ENCODE assay signal across 15 cellular contexts in the genomic region with DNA sequence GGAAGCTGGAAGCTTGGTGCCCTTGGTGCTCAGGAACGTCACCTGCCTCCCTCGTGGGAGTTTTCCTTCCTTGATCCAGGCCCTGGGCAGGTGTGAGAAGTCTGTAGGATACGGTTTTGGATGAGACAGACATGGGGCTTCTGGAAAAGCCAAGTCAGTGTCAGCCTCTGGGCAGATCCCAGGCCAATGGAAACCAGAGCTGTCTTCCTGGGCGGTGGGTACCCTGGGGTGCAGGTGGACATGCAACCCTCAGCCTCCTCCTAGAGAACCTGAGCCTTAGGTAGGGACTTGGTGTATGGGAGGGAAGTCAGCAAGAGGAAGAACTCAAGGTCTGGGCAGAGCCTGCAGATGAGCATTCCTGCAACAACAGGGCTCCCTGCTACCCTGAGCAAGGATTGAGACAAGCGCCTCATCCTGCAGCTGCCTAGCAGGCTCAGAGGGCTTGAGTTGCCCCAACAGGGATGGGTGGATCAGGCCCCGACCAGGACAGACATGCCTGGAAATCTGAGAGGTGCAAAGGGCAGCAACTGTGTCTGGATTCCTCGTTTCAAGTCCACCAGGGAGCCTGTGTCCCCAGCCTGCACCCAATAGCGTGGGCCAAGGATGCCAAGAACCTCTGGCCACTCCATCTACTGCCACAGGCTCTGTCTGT. TPM values are rescaled to one million over a fixed set of nuclear protein-coding genes. Genes with fewer than 3 reads are reported as not detected.
DNase-seq lines count a peak whose midpoint lies in the region; ATAC-seq and TF ChIP-seq lines count a peak whose summit lies in the region.
"Had no signal": no experiment of that assay in that cellular context is flagged by ENCODE, and none has a peak within 500 bp of the region (broad histone marks: within the 10 kb centered on the region; RNA-seq: fewer than 3 reads in every experiment).

No MANE protein-coding gene starts in this region.

- WGBS in lung, 2 donors: 79 to 86% methylated on average over 8 of the region's 8 CpGs

- no peaks in the 10 kb centered on the region for H3K36me3 ChIP-seq in left ventricle myocardium inferior
- H3K36me3 ChIP-seq in lung (ENCODE audit: control insufficient read depth in 2 of 2, insufficient read depth in 2 of 2, low read length in 2 of 2): no peaks in the 10 kb centered on the region
- no peaks in the 10 kb centered on the region for H3K36me3 ChIP-seq in vagina
- H3K36me3 ChIP-seq: BLaER1 treated with 17β-estradiol and CSF1 and Interleukin-3, amounts not matched to agents 10 nM and 100 nM had no signal

- H3K9me3 ChIP-seq in left ventricle myocardium inferior (replicated peaks): peaks cover 13% of the 10 kb centered on the region
- H3K9me3 ChIP-seq in lung (ENCODE audit: control insufficient read depth in 2 of 2, insufficient read depth in 1 of 2, low read length in 1 of 2): peaks cover 0 to 2% of the 10 kb centered on the region in 2 donors
- H3K9me3 ChIP-seq in vagina: no peaks in the 10 kb centered on the region

- H3K27ac ChIP-seq in left ventricle myocardium inferior (replicated peaks) (no peak overlapping the region), lung (ENCODE audit: low read depth in 1 of 2, low read length in 1 of 2) (no peak overlapping the region), vagina (no peak overlapping the region)
- H3K27ac ChIP-seq: BLaER1 treated with 17β-estradiol and CSF1 and Interleukin-3, amounts not matched to agents 10 nM and 100 nM had no signal

- intact Hi-C loops in Right ventricle myocardium superior (cut with DNase I) (loop anchor here (10.0 kb wide), 1 partner anchor 389 kb away; no protein-coding TSS in a partner anchor), left ventricle myocardium inferior (cut with micrococcal nuclease) (no loop called here), vagina (cut with DNase I) (no loop called here)

- no peak for TF ChIP-seq CTCF in left ventricle myocardium inferior (IDR thresholded peaks at IDR 0.05; ENCODE audit: borderline replicate concordance)
- TF ChIP-seq CTCF in lung (IDR thresholded peaks at IDR 0.05; ENCODE audit: control extremely low read depth, extremely low read depth): no peak
- TF ChIP-seq CTCF in vagina (IDR thresholded peaks at IDR 0.05): no peak

- ATAC-seq in Right ventricle myocardium superior (ENCODE audit: poor library complexity) (peak; percentile 12), lung (ENCODE audit: insufficient read depth, low FRiP score) (no peak), HG02678 (IDR thresholded peaks at IDR 0.05; ENCODE audit: unreplicated experiment) (no peak), GM18505 (IDR thresholded peaks at IDR 0.05; ENCODE audit: unreplicated experiment) (no peak)

- no peak for DNase-seq in Right ventricle myocardium superior
- DNase-seq in left ventricle myocardium inferior: no peak
- peak; percentile 39 for DNase-seq in ecto neural progenitor cell (ENCODE audit: low spot score)
- DNase-seq in lung (ENCODE audit: low spot score): peak; percentile 21
- peak; percentile 64 for DNase-seq in vagina (ENCODE audit: extremely low spot score in 2 of 2)
- DNase-seq: ACHN; CD4-positive, CD25-positive, alpha-beta regulatory T cell; DMS53; GF-D8; GOT3; H9; IMR-90 had no signal

- TF ChIP-seq POLR2A in vagina (IDR thresholded peaks at IDR 0.05): no peak
- no peak for TF ChIP-seq POLR2A in GM18505 (IDR thresholded peaks at IDR 0.05; ENCODE audit: borderline replicate concordance, extremely low read depth, insufficient read depth, insufficient read length)

- peaks cover 15% of the 10 kb centered on the region for H3K4me1 ChIP-seq in left ventricle myocardium inferior
- H3K4me1 ChIP-seq in lung (ENCODE audit: control insufficient read depth in 2 of 2, insufficient read depth in 2 of 2, low read length in 2 of 2): no peaks in the 10 kb centered on the region
- no peaks in the 10 kb centered on the region for H3K4me1 ChIP-seq in vagina
- H3K4me1 ChIP-seq: BLaER1 treated with 17β-estradiol and CSF1 and Interleukin-3, amounts not matched to agents 10 nM and 100 nM had no signal

- peaks cover 39% of the 10 kb centered on the region for H3K27me3 ChIP-seq in left ventricle myocardium inferior (ENCODE audit: low read depth)
- H3K27me3 ChIP-seq in lung (ENCODE audit: control insufficient read depth, insufficient read depth): no peaks in the 10 kb centered on the region
- no peaks in the 10 kb centered on the region for H3K27me3 ChIP-seq in vagina
- H3K27me3 ChIP-seq: BLaER1 treated with 17β-estradiol and CSF1 and Interleukin-3, amounts not matched to agents 10 nM and 100 nM had no signal

- H3K4me3 ChIP-seq in left ventricle myocardium inferior: no peak overlapping the region
- H3K4me3 ChIP-seq in lung: no peak overlapping the region
- no peak overlapping the region for H3K4me3 ChIP-seq in vagina
- H3K4me3 ChIP-seq: BLaER1 treated with 17β-estradiol and CSF1 and Interleukin-3, amounts not matched to agents 10 nM and 100 nM had no signal

RNA-seq across cellular contexts. Expression of a gene that starts 37.6 kb away (rescaled TPM):
- 6.4 TPM for total RNA-seq in Right ventricle myocardium superior
- 5.9 TPM for total RNA-seq in left ventricle myocardium inferior
- 1 to 10 TPM in 1 of 2 donors, under 1 TPM in 1; 0.25 to 6.2 TPM for total RNA-seq in lung
- polyA plus RNA-seq in lung: under 1 TPM; 0.06 to 0.08 TPM
- total RNA-seq in vagina: 1.2 TPM
- total RNA-seq: CD4-positive, CD25-positive, alpha-beta regulatory T cell; IMR-90 had no signal
- polyA plus RNA-seq: CD4-positive, CD25-positive, alpha-beta regulatory T cell; IMR-90 had no signal

Comparison
In these comparisons a context has a peak if more than half of its experiments do, and no peak if none do; other contexts are left out.
1. DNase-seq: peak in ecto neural progenitor cell (single experiment), lung (single experiment) and vagina (2 of 2); none in Right ventricle myocardium superior (single experiment) and left ventricle myocardium inferior (single experiment).